ENCODE assay signal across 7 cellular contexts in genomic region chr1:43935711-43936427, GRCh38.
DNase-seq lines count a peak whose midpoint lies in the region; ATAC-seq and TF ChIP-seq lines count a peak whose summit lies in the region.

No MANE protein-coding gene starts in this region.

- no peak for TF ChIP-seq POLR2A in erythroblast (IDR thresholded peaks at IDR 0.05; ENCODE audit: low read length)

- peak overlapping the region; percentile 66 to 84 for H3K4me3 Mint-ChIP-seq in stimulated activated naive B cell treated with anti-CD40 and anti-IgM and Interleukin-4, amounts not matched to agents 10 μg/mL and 1 μg/mL and 100 μg/mL, for 72 hours

- H3K27me3 Mint-ChIP-seq in stimulated activated naive B cell treated with anti-CD40 and anti-IgM and Interleukin-4, amounts not matched to agents 10 μg/mL and 1 μg/mL and 100 μg/mL, for 72 hours = peaks cover 32 to 39% of the 10 kb centered on the region in 2 donors

- no peaks in the 10 kb centered on the region for H3K36me3 ChIP-seq in iPS-18a (ENCODE audit: control insufficient read depth, low read depth, low read length)
- H3K36me3 ChIP-seq in effector memory CD4-positive, alpha-beta T cell (ENCODE audit: control insufficient read depth, insufficient read depth, low read length) = no peaks in the 10 kb centered on the region

- ATAC-seq in SK-N-SH treated with all-trans-retinoic acid at 6 μM for 48 hours = no peak
- peak in 1 of 2 donors; percentile 3 for ATAC-seq in stimulated activated naive B cell treated with anti-CD40 and anti-IgM and Interleukin-4, amounts not matched to agents 10 μg/mL and 1 μg/mL and 100 μg/mL, for 72 hours (replicated peaks)

- no peak for TF ChIP-seq CTCF in HFF-Myc (IDR thresholded peaks at IDR 0.05; ENCODE audit: low read depth, low read length, missing control alignments)

- H3K27ac Mint-ChIP-seq in stimulated activated naive B cell treated with anti-CD40 and anti-IgM and Interleukin-4, amounts not matched to agents 10 μg/mL and 1 μg/mL and 100 μg/mL, for 72 hours = no peak overlapping the region

- no peak overlapping the region for H3K27ac ChIP-seq in iPS-18a (ENCODE audit: low read length)
- no peak overlapping the region for H3K27ac ChIP-seq in effector memory CD4-positive, alpha-beta T cell (ENCODE audit: insufficient read depth, low read length, poor library complexity, severe bottlenecking)

- H3K9me3 ChIP-seq in iPS-18a (ENCODE audit: control insufficient read depth, low read depth, low read length) = no peaks in the 10 kb centered on the region
- no peaks in the 10 kb centered on the region for H3K9me3 ChIP-seq in effector memory CD4-positive, alpha-beta T cell (ENCODE audit: control insufficient read depth, low read length)

- no peaks in the 10 kb centered on the region for H3K9me3 Mint-ChIP-seq in stimulated activated naive B cell treated with anti-CD40 and anti-IgM and Interleukin-4, amounts not matched to agents 10 μg/mL and 1 μg/mL and 100 μg/mL, for 72 hours

- peaks cover 27% of the 10 kb centered on the region in 2 donors for H3K36me3 Mint-ChIP-seq in stimulated activated naive B cell treated with anti-CD40 and anti-IgM and Interleukin-4, amounts not matched to agents 10 μg/mL and 1 μg/mL and 100 μg/mL, for 72 hours

- peaks cover 23% of the 10 kb centered on the region for H3K4me1 ChIP-seq in iPS-18a (ENCODE audit: control insufficient read depth, low read depth, low read length)
- H3K4me1 ChIP-seq in effector memory CD4-positive, alpha-beta T cell (ENCODE audit: control insufficient read depth, insufficient read depth, low read length, poor library complexity, severe bottlenecking) = peaks cover 15% of the 10 kb centered on the region

- peaks cover 25 to 48% of the 10 kb centered on the region in 2 donors for H3K4me1 Mint-ChIP-seq in stimulated activated naive B cell treated with anti-CD40 and anti-IgM and Interleukin-4, amounts not matched to agents 10 μg/mL and 1 μg/mL and 100 μg/mL, for 72 hours

- H3K9ac ChIP-seq in iPS-18a (ENCODE audit: low read length) = no peak overlapping the region

- no peak for DNase-seq in HFF-Myc (ENCODE audit: extremely low read depth, low read depth)
- no peak for DNase-seq in stimulated activated naive B cell treated with anti-CD40 and anti-IgM and Interleukin-4, amounts not matched to agents 10 μg/mL and 1 μg/mL and 100 μg/mL, for 72 hours
- DNase-seq in effector memory CD4-positive, alpha-beta T cell = no peak
- DNase-seq in erythroblast (lab: John Stamatoyannopoulos, UW) = no peak
- DNase-seq in medulla oblongata (ENCODE audit: extremely low spot score) = no peak

- peak overlapping the region; percentile 22; the same call in 1 of the 2 replicates for H3K4me3 ChIP-seq in HFF-Myc (replicated peaks; ENCODE audit: low read depth, low read length)
- peak overlapping the region; percentile 53 for H3K4me3 ChIP-seq in iPS-18a (ENCODE audit: low read length)
- H3K4me3 ChIP-seq in effector memory CD4-positive, alpha-beta T cell (ENCODE audit: insufficient read depth, low read depth, low read length, poor library complexity, severe bottlenecking) = no peak overlapping the region

- peaks cover 14% of the 10 kb centered on the region for H3K27me3 ChIP-seq in iPS-18a (ENCODE audit: control insufficient read depth, insufficient read depth, low read length)
- peaks cover 20% of the 10 kb centered on the region for H3K27me3 ChIP-seq in effector memory CD4-positive, alpha-beta T cell (replicated peaks; ENCODE audit: control insufficient read depth, insufficient read depth, low read length, poor library complexity, severe bottlenecking)

TF ChIP-seq in SK-N-SH treated with all-trans-retinoic acid at 6 μM for 48 hours, 23 proteins besides CTCF, POLR2A, EP300 and RAD21:
- TF ChIP-seq ZC3H10 (CRISPR knock-in tag; IDR thresholded peaks at IDR 0.05) = no peak
- TF ChIP-seq POU6F1 (CRISPR knock-in tag; IDR thresholded peaks at IDR 0.05; ENCODE audit: borderline replicate concordance, low read depth) = no peak
- 0 out of 2 replicates have a peak, but pooled peaks have one; percentile 12 for TF ChIP-seq ZNF70 (CRISPR knock-in tag; IDR thresholded peaks at IDR 0.05)
